1 cellular context compared by ENCODE assay signal in the genomic region with DNA sequence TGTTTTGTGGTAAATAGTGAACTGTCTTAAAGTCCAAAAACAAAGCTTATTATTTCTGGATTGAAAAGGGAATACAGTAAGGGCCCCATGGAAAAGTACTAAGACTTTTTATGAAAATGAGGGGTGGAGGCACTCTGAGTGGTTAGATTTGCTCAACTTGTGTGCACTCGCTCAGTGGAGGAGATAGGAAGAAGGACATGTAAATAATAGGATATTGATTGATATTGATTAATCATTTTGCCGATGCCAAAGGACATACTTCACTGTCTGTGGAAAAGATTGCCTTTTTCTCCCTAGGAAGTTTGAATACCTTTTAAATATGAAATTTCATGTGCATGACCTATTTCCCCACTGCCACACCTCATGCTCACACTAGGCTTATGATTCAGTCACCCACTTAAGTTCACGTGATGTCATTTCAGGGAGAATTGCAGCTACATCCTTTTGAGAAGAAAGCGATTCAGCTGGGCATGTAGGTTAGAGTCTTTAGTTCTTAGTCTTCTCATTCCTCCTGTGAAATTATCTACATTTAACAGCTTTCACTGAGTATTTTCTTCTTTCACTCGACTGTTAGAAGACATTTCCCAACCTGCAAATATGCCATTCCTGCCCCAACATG.
TF ChIP-seq lines count a peak whose summit lies in the region.

No MANE protein-coding gene starts in this region.

TF ChIP-seq in IMR-90, 13 proteins besides CTCF, POLR2A, EP300 and RAD21:
- TF ChIP-seq MXI1 (IDR thresholded peaks at IDR 0.05; ENCODE audit: borderline replicate concordance, low read depth, low read length): no peak
- no peak for TF ChIP-seq CHD1 (IDR thresholded peaks at IDR 0.05; ENCODE audit: low read depth, low read length)
- TF ChIP-seq RFX5 (IDR thresholded peaks at IDR 0.05; ENCODE audit: low read depth, low read length): no peak
- TF ChIP-seq CEBPB (IDR thresholded peaks at IDR 0.05; ENCODE audit: low read depth, low read length): no peak
